8 cellular contexts compared by ENCODE assay signal in the genomic region with DNA sequence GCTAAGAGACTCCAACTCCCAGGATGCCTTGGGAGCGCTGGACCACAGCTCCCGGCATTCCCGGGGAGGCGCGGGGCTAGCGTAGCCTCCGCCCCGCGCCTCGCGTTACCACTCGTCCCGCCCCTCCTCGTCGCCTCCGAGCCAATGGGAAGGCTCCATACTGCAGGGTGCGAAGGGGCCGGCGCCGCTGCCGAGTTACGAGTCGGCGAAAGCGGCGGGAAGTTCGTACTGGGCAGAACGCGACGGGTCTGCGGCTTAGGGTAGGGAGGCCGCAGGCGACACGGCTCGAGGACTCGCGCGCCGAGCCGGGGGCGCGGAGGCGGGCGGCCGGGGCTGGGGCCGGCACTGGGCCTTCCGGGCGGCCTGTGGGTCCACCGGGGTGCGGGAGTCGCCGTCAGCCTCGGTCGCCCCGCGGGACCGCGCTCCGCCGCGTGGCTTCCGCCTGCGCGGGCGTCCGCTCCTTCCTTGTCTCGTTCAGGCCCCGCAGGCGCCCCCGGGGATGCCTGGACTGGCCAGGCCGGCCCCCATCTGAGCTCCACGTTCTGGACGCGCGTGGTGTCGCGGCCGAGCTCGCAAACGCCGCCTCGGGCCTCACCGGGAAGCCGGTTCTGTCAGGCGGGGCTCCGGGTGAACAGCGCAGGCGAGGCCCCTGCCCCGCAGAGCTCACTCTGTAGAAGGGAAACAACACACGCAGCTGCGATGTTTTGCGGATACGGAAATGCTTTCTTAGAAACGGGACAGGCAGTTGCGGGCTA. TPM values are rescaled to one million over a fixed set of nuclear protein-coding genes. Genes with fewer than 3 reads are reported as not detected.
DNase-seq lines count a peak whose midpoint lies in the region; ATAC-seq and TF ChIP-seq lines count a peak whose summit lies in the region.

A gene with protein sequence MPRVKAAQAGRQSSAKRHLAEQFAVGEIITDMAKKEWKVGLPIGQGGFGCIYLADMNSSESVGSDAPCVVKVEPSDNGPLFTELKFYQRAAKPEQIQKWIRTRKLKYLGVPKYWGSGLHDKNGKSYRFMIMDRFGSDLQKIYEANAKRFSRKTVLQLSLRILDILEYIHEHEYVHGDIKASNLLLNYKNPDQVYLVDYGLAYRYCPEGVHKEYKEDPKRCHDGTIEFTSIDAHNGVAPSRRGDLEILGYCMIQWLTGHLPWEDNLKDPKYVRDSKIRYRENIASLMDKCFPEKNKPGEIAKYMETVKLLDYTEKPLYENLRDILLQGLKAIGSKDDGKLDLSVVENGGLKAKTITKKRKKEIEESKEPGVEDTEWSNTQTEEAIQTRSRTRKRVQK (plus strand): TSS at position 195 of the 755 bp plus-strand sequence. CDS start 36,090 bp downstream, outside the sequence.

- ATAC-seq in GM19397 (IDR thresholded peaks at IDR 0.05; ENCODE audit: unreplicated experiment) (peak; percentile 99), HG03565 (IDR thresholded peaks at IDR 0.05; ENCODE audit: unreplicated experiment) (peak; percentile 94), left lung (peak; percentile 100)

- peak within 1 kb of the TSS; percentile 84 for H3K27ac Mint-ChIP-seq in dendritic cell treated with granulocyte-macrophage colony-stimulating factor and Interleukin-4, amounts not matched to agents 40 ng/mL and 50 ng/mL, for 4 days

- H3K4me3 Mint-ChIP-seq in dendritic cell treated with granulocyte-macrophage colony-stimulating factor and Interleukin-4, amounts not matched to agents 40 ng/mL and 50 ng/mL, for 4 days: peak within 1 kb of the TSS; percentile 95

- TF ChIP-seq CTCF in left lung (IDR thresholded peaks at IDR 0.05): no peak

- intact Hi-C loops in dendritic cell treated with granulocyte-macrophage colony-stimulating factor and Interleukin-4, amounts not matched to agents 40 ng/mL and 50 ng/mL, for 4 days (cut with micrococcal nuclease): loop anchor here (5.0 to 10.0 kb wide), 2 partner anchors 35 to 433 kb away; a partner anchor contains a TSS
- intact Hi-C loops in left lung (cut with DNase I): no loop called here

- H3K27me3 Mint-ChIP-seq in dendritic cell treated with granulocyte-macrophage colony-stimulating factor and Interleukin-4, amounts not matched to agents 40 ng/mL and 50 ng/mL, for 4 days: peaks cover 9% of the 10 kb centered on the region

- peak within 1 kb of the TSS in 1 of 2 donors; percentile 54 for H3K27ac ChIP-seq in left lung

- H3K9me3 Mint-ChIP-seq in dendritic cell treated with granulocyte-macrophage colony-stimulating factor and Interleukin-4, amounts not matched to agents 40 ng/mL and 50 ng/mL, for 4 days: peaks cover 9% of the 10 kb centered on the region

- H3K4me3 ChIP-seq in left lung: peak within 1 kb of the TSS; percentile 65 to 83

- H3K4me1 ChIP-seq in left lung: peaks cover 11 to 23% of the 10 kb centered on the region in 2 donors

- H3K36me3 ChIP-seq in left lung: no peaks in the 10 kb centered on the region

- H3K36me3 Mint-ChIP-seq in dendritic cell treated with granulocyte-macrophage colony-stimulating factor and Interleukin-4, amounts not matched to agents 40 ng/mL and 50 ng/mL, for 4 days (ENCODE audit: low read depth): no peaks in the 10 kb centered on the region

- DNase-seq in CD1c-positive myeloid dendritic cell (ENCODE audit: extremely low spot score): peak; percentile 99
- DNase-seq in NCI-H748 treated with DMSO at 0.1 percent for 48 hours (lab: John Stamatoyannopoulos, UW): peak; percentile 96
- peak; percentile 94 for DNase-seq in activated CD4-positive, alpha-beta T cell treated with anti-CD3 and anti-CD28 coated beads, Interleukin-2, amount 50 U/mL, for 1 hour
- peak; percentile 97 to 99 for DNase-seq in left lung
- peak; percentile 93 for DNase-seq in stimulated activated CD4-positive, alpha-beta T cell treated with anti-CD3 and anti-CD28 coated beads, Interleukin-2, amount 100 ng/mL, for 4 hours (ENCODE audit: low read depth)

- H3K9me3 ChIP-seq in left lung: no peaks in the 10 kb centered on the region

- no peaks in the 10 kb centered on the region for H3K27me3 ChIP-seq in left lung

- H3K4me1 Mint-ChIP-seq in dendritic cell treated with granulocyte-macrophage colony-stimulating factor and Interleukin-4, amounts not matched to agents 40 ng/mL and 50 ng/mL, for 4 days (ENCODE audit: low read depth): peaks cover 32% of the 10 kb centered on the region

RNA-seq across cellular contexts. Expression of the gene that starts here (rescaled TPM):
- total RNA-seq in left lung: 10 to 100 TPM in 1 of 2 donors, 1 to 10 TPM in 1; 9.7 to 14.0 TPM
